In genomic region chr20:1328680-1329330, GRCh38 we compare ENCODE assay signal across 8 cellular contexts. TPM values are rescaled to one million over a fixed set of nuclear protein-coding genes. Genes with fewer than 3 reads are reported as not detected.
DNase-seq lines count a peak whose midpoint lies in the region; ATAC-seq and TF ChIP-seq lines count a peak whose summit lies in the region.

Gene SDCBP2 (minus strand): TSS chr20:1329139. CDS start chr20:1320416, 8,723 bp downstream.

- intact Hi-C loops in A673 (cut with micrococcal nuclease; ENCODE audit: unreplicated experiment) = no loop called here

- no TSS peak for BruUV-seq in A673 (replicated peaks; lab: Mats Ljungman, UMichigan)

- H3K9ac ChIP-seq in liver (ENCODE audit: low read depth in 1 of 2, low read length in 2 of 2) = peak within 1 kb of the TSS; percentile 15 to 49

- H3K27me3 Mint-ChIP-seq in activated naive CD8-positive, alpha-beta T cell treated with anti-CD3 and anti-CD28 coated beads, Interleukin-2, amount 10 ng/mL, durations not matched to agents 7 days and 5 days = no peaks in the 10 kb centered on the region

- H3K4me3 ChIP-seq in liver (ENCODE audit: low read depth in 1 of 3, low read length in 3 of 3) = no peak within 1 kb of the TSS
- no peak within 1 kb of the TSS for H3K4me3 ChIP-seq in thymus (ENCODE audit: low read length)
- no peak within 1 kb of the TSS for H3K4me3 ChIP-seq in A673 (ENCODE audit: low read depth, low read length, poor library complexity, severe bottlenecking)

- H3K36me3 Mint-ChIP-seq in activated naive CD8-positive, alpha-beta T cell treated with anti-CD3 and anti-CD28 coated beads, Interleukin-2, amount 10 ng/mL, durations not matched to agents 7 days and 5 days = peaks cover 17% of the 10 kb centered on the region

- H3K4me1 Mint-ChIP-seq in activated naive CD8-positive, alpha-beta T cell treated with anti-CD3 and anti-CD28 coated beads, Interleukin-2, amount 10 ng/mL, durations not matched to agents 7 days and 5 days = peaks cover 37% of the 10 kb centered on the region

- WGBS in liver = 64% methylated on average over 8 of the region's 8 CpGs
- 93% methylated on average over 8 of the region's 8 CpGs for WGBS in thymus

- H3K36me3 ChIP-seq in liver (ENCODE audit: control insufficient read depth in 4 of 4, insufficient read depth in 3 of 4, low read depth in 1 of 4, low read length in 3 of 4) = no peaks in the 10 kb centered on the region
- H3K36me3 ChIP-seq in thymus (ENCODE audit: control insufficient read depth, insufficient read depth) = peaks cover 18% of the 10 kb centered on the region
- H3K36me3 ChIP-seq in A673 (ENCODE audit: insufficient read depth, low read length, poor library complexity, severe bottlenecking) = peaks cover 16% of the 10 kb centered on the region

- peak within 1 kb of the TSS; percentile 93 for H3K27ac Mint-ChIP-seq in activated naive CD8-positive, alpha-beta T cell treated with anti-CD3 and anti-CD28 coated beads, Interleukin-2, amount 10 ng/mL, durations not matched to agents 7 days and 5 days

- H3K9me3 Mint-ChIP-seq in activated naive CD8-positive, alpha-beta T cell treated with anti-CD3 and anti-CD28 coated beads, Interleukin-2, amount 10 ng/mL, durations not matched to agents 7 days and 5 days = no peaks in the 10 kb centered on the region

- CTCF ChIA-PET in A673 (lab: Charles Lee) = interaction anchor here (1.1 kb wide), 1 partner anchor 175 kb away, joined by 4 read pairs; no protein-coding TSS in a partner anchor

- no peak for TF ChIP-seq RAD21 in liver (IDR thresholded peaks at IDR 0.05)

- DNase-seq in activated effector memory CD4-positive, alpha-beta T cell treated with anti-CD3 and anti-CD28 coated beads, Interleukin-2, amount 50 U/mL, for 16 hours = peak; percentile 47
- no peak for DNase-seq in activated effector memory CD4-positive, alpha-beta T cell treated with Interleukin-2 at 50 U/mL for 16 hours
- no peak for DNase-seq in activated naive CD8-positive, alpha-beta T cell treated with anti-CD3 and anti-CD28 coated beads, Interleukin-2, amount 10 ng/mL, durations not matched to agents 7 days and 5 days
- DNase-seq in NCI-H2227 (lab: John Stamatoyannopoulos, UW; ENCODE audit: unreplicated experiment) (no peak), A673 (ENCODE audit: low spot score) (no peak)

- H3K27ac ChIP-seq in liver (ENCODE audit: low read depth in 1 of 2, low read length in 2 of 2) (peak within 1 kb of the TSS; percentile 100), thymus (ENCODE audit: low read depth) (peak within 1 kb of the TSS; percentile 39), A673 (ENCODE audit: low read depth, low read length, poor library complexity, severe bottlenecking) (no peak within 1 kb of the TSS)

- H3K27me3 ChIP-seq in liver (ENCODE audit: control insufficient read depth in 4 of 4, insufficient read depth in 4 of 4, low read length in 3 of 4) (no peaks in the 10 kb centered on the region), thymus (ENCODE audit: control insufficient read depth, insufficient read depth) (no peaks in the 10 kb centered on the region), A673 (replicated peaks; ENCODE audit: insufficient read depth, low read depth, low read length, poor library complexity) (no peaks in the 10 kb centered on the region)

- POLR2A ChIA-PET in activated naive CD8-positive, alpha-beta T cell treated with anti-CD3 and anti-CD28 coated beads, Interleukin-2, amount 10 ng/mL, durations not matched to agents 7 days and 5 days (lab: Charles Lee) = interaction anchor here (1.1 to 7.3 kb wide), 3 partner anchors 29 to 62 kb away, joined by 3 to 78 read pairs (median 6); partner anchors contain the start of gene FKBP1A
- POLR2A ChIA-PET in A673 (lab: Charles Lee; ENCODE audit: low non-redundant PET) = interaction anchor here (0.5 kb wide), 1 partner anchor 485 kb away, joined by 3 read pairs; no protein-coding TSS in a partner anchor

- no peak for ATAC-seq in activated naive CD8-positive, alpha-beta T cell treated with anti-CD3 and anti-CD28 coated beads, Interleukin-2, amount 10 ng/mL, durations not matched to agents 7 days and 5 days (ENCODE audit: low read depth)
- ATAC-seq in GM18867 (IDR thresholded peaks at IDR 0.05; ENCODE audit: unreplicated experiment) = no peak

- H3K4me1 ChIP-seq in liver (ENCODE audit: control insufficient read depth in 4 of 4, insufficient read depth in 4 of 4, low read length in 3 of 4) (peaks cover 15 to 49% (median 35%) of the 10 kb centered on the region in 4 donors), thymus (ENCODE audit: control insufficient read depth, insufficient read depth, low read length) (peaks cover 20% of the 10 kb centered on the region), A673 (ENCODE audit: insufficient read depth, low read length, poor library complexity, severe bottlenecking) (peaks cover 29% of the 10 kb centered on the region)

- H3K4me3 Mint-ChIP-seq in activated naive CD8-positive, alpha-beta T cell treated with anti-CD3 and anti-CD28 coated beads, Interleukin-2, amount 10 ng/mL, durations not matched to agents 7 days and 5 days = peak within 1 kb of the TSS; percentile 26

- no peaks in the 10 kb centered on the region for H3K9me3 ChIP-seq in liver (ENCODE audit: control insufficient read depth in 4 of 4, low read length in 3 of 4)
- no peaks in the 10 kb centered on the region for H3K9me3 ChIP-seq in thymus (ENCODE audit: control insufficient read depth)
- H3K9me3 ChIP-seq in A673 (ENCODE audit: low read depth, low read length, poor library complexity, severe bottlenecking) = no peaks in the 10 kb centered on the region

- TF ChIP-seq CTCF in liver (IDR thresholded peaks at IDR 0.05; ENCODE audit: low read depth, low read length, missing input control) (no peak), A673 (conservative IDR thresholded peaks at IDR 0.05; ENCODE audit: low read depth, low read length) (no peak)

TF ChIP-seq in liver, 16 proteins besides CTCF, POLR2A, EP300 and RAD21:
- TF ChIP-seq FOXA2 (IDR thresholded peaks at IDR 0.05) (peak; percentile 83), SP1 (IDR thresholded peaks at IDR 0.05) (no peak), RXRA (IDR thresholded peaks at IDR 0.05) (peak in 1 of 2 donors; percentile 39), GABPA (IDR thresholded peaks at IDR 0.05 in 1 of 2, conservative IDR thresholded peaks at IDR 0.05 in 1 of 2) (no peak), YY1 (IDR thresholded peaks at IDR 0.05) (no peak), FOXA1 (IDR thresholded peaks at IDR 0.05) (peak; percentile 66), HNF4A (conservative IDR thresholded peaks at IDR 0.05) (peak in 1 of 2 donors; percentile 55), HNF4G (IDR thresholded peaks at IDR 0.05) (no peak)

RNA-seq across cellular contexts. Expression of gene SDCBP2, which starts in this region (rescaled TPM):
- 1 to 10 TPM; 3.7 to 5.1 TPM for total RNA-seq in activated naive CD8-positive, alpha-beta T cell treated with anti-CD3 and anti-CD28 coated beads, Interleukin-2, amount 10 ng/mL, durations not matched to agents 7 days and 5 days
- total RNA-seq in liver (1 to 10 TPM; 1.9 to 3.6 TPM), A673 (2021) (3.4 and 3.5 TPM in 2 replicates)
- polyA plus RNA-seq in liver (1 to 10 TPM; 5.8 to 6.1 TPM), thymus (8.6 TPM)
